ENCODE assay signal across 21 cellular contexts in genomic region chr12:59629890-59630289, GRCh38. TPM values are rescaled to one million over a fixed set of nuclear protein-coding genes. Genes with fewer than 3 reads are reported as not detected.
A peak's percentile ranks its signal among the peaks of the same experiment; 100 is the strongest.
DNase-seq lines count a peak whose midpoint lies in the region; ATAC-seq, FAIRE-seq and TF ChIP-seq lines count a peak whose summit lies in the region.
"Had no signal": no experiment of that assay in that cellular context is flagged by ENCODE, and none has a peak within 500 bp of the region (broad histone marks: within the 10 kb centered on the region; RNA-seq: fewer than 3 reads in every experiment).

No MANE protein-coding gene starts in this region.

- intact Hi-C loops in IMR-90 (cut with micrococcal nuclease) = no loop called here

- H3K79me1 ChIP-seq in IMR-90 (ENCODE audit: low read depth in 1 of 2, low read length in 2 of 2) = peaks cover 0 to 4% of the 10 kb centered on the region in 2 experiments; a peak in 1 of 4 replicates

- H3K56ac ChIP-seq in IMR-90 (ENCODE audit: extremely low read depth, insufficient read depth, low read length) = no peak overlapping the region

- no peak for TF ChIP-seq RAD21 in IMR-90 (IDR thresholded peaks at IDR 0.05; ENCODE audit: low read length)

- WGBS in IMR-90 (ENCODE audit: extremely low coverage in 2 of 2, insufficient read length in 1 of 2), 2 experiments = no CpG with 5 or more reads among the region's 3 CpGs

- peaks cover 10 to 33% of the 10 kb centered on the region in 2 donors for H3K36me3 Mint-ChIP-seq in activated naive CD4-positive, alpha-beta T cell treated with anti-CD3 and anti-CD28 coated beads, Interleukin-2, amount 50 U/mL, for 72 hours
- H3K36me3 Mint-ChIP-seq in astrocyte (ENCODE audit: low read depth, unreplicated experiment) = no peaks in the 10 kb centered on the region
- no peaks in the 10 kb centered on the region for H3K36me3 Mint-ChIP-seq in stimulated activated effector memory CD8-positive, alpha-beta T cell treated with anti-CD3 and anti-CD28 coated beads, Interleukin-12 subunit alpha, Interleukin-12 subunit beta, amount 100 ng/mL, for 72 hours

- peak; percentile 55 for FAIRE-seq in astrocyte (lab: Jason Lieb, UNC)
- FAIRE-seq: G401.6, GM12892 had no signal

- POLR2A ChIA-PET in IMR-90 (lab: Charles Lee; ENCODE audit: unreplicated experiment) = no interaction called here

- no peak overlapping the region for H2BK15ac ChIP-seq in IMR-90 (ENCODE audit: low read depth, low read length)

- H4K91ac ChIP-seq in IMR-90 (ENCODE audit: insufficient read depth, low read depth, low read length) = no peak overlapping the region

- ATAC-seq in activated naive CD4-positive, alpha-beta T cell treated with anti-CD3 and anti-CD28 coated beads, Interleukin-2, amount 50 U/mL, for 72 hours = peak; percentile 34 to 36
- ATAC-seq in IMR-90 (ENCODE audit: low read depth) (no peak), HG02678 (IDR thresholded peaks at IDR 0.05; ENCODE audit: unreplicated experiment) (no peak)
- peak; percentile 51 for ATAC-seq in stimulated activated effector memory CD8-positive, alpha-beta T cell treated with anti-CD3 and anti-CD28 coated beads, Interleukin-12 subunit alpha, Interleukin-12 subunit beta, amount 100 ng/mL, for 72 hours
- no peak for ATAC-seq in stimulated activated naive CD8-positive, alpha-beta T cell treated with anti-CD3 and anti-CD28 coated beads, Interleukin-15, Interleukin-2, amounts not matched to agents 100 U/mL and 50 U/mL, for 24 hours
- ATAC-seq: CD8-positive, alpha-beta T cell; GM23338; HCT116 had no signal

- no peak overlapping the region for H3K27ac Mint-ChIP-seq in activated naive CD4-positive, alpha-beta T cell treated with anti-CD3 and anti-CD28 coated beads, Interleukin-2, amount 50 U/mL, for 72 hours
- H3K27ac Mint-ChIP-seq in astrocyte (ENCODE audit: unreplicated experiment) = no peak overlapping the region
- H3K27ac Mint-ChIP-seq in stimulated activated effector memory CD8-positive, alpha-beta T cell treated with anti-CD3 and anti-CD28 coated beads, Interleukin-12 subunit alpha, Interleukin-12 subunit beta, amount 100 ng/mL, for 72 hours = no peak overlapping the region
- H3K27ac Mint-ChIP-seq: B cell; CD4-positive, CD25-positive, alpha-beta regulatory T cell; CD8-positive, alpha-beta T cell; GM23338; H9 had no signal

- no peaks in the 10 kb centered on the region for H3K27me3 Mint-ChIP-seq in astrocyte (ENCODE audit: low read depth, unreplicated experiment)
- H3K27me3 Mint-ChIP-seq: B cell; CD4-positive, CD25-positive, alpha-beta regulatory T cell had no signal

- no peak overlapping the region for H2BK20ac ChIP-seq in IMR-90 (ENCODE audit: low read depth, low read length)

- H3K36me3 ChIP-seq in IMR-90 (ENCODE audit: control insufficient read depth, insufficient read depth, low read length) (no peaks in the 10 kb centered on the region), astrocyte (ENCODE audit: insufficient read depth, low read length) (no peaks in the 10 kb centered on the region)
- H3K36me3 ChIP-seq: BLaER1 had no signal

- H4K8ac ChIP-seq in IMR-90 (ENCODE audit: low read depth in 2 of 2, low read length in 2 of 2) = no peak overlapping the region

- H3K4me1 ChIP-seq in IMR-90 (ENCODE audit: control insufficient read depth, insufficient read depth, low read length) (no peaks in the 10 kb centered on the region), astrocyte (ENCODE audit: insufficient read depth, low read length) (no peaks in the 10 kb centered on the region)
- H3K4me1 ChIP-seq: Caco-2 had no signal

- H3K9me3 Mint-ChIP-seq in activated naive CD4-positive, alpha-beta T cell treated with anti-CD3 and anti-CD28 coated beads, Interleukin-2, amount 50 U/mL, for 72 hours = peaks cover 3 to 13% of the 10 kb centered on the region in 2 donors
- no peaks in the 10 kb centered on the region for H3K9me3 Mint-ChIP-seq in astrocyte (ENCODE audit: unreplicated experiment)
- no peaks in the 10 kb centered on the region for H3K9me3 Mint-ChIP-seq in stimulated activated effector memory CD8-positive, alpha-beta T cell treated with anti-CD3 and anti-CD28 coated beads, Interleukin-12 subunit alpha, Interleukin-12 subunit beta, amount 100 ng/mL, for 72 hours
- H3K9me3 Mint-ChIP-seq: CD8-positive, alpha-beta T cell; GM23338; H9 had no signal

- H3K79me2 ChIP-seq in astrocyte (ENCODE audit: insufficient read depth, low read length) = no peaks in the 10 kb centered on the region

- H3K9me3 ChIP-seq in IMR-90 (ENCODE audit: control insufficient read depth, insufficient read depth, low read length) (no peaks in the 10 kb centered on the region), astrocyte (ENCODE audit: insufficient read depth, low read depth, low read length) (no peaks in the 10 kb centered on the region)
- H3K9me3 ChIP-seq: BLaER1, Caco-2 had no signal

- no peak overlapping the region for H2BK5ac ChIP-seq in IMR-90 (ENCODE audit: low read depth, low read length, poor library complexity, severe bottlenecking)

- H3K27me3 ChIP-seq in IMR-90 (ENCODE audit: control insufficient read depth, insufficient read depth, low read length) (no peaks in the 10 kb centered on the region), astrocyte (ENCODE audit: insufficient read depth, low read length) (no peaks in the 10 kb centered on the region)
- H3K27me3 ChIP-seq: BLaER1 had no signal

- TF ChIP-seq POLR2A in IMR-90 (IDR thresholded peaks at IDR 0.05; ENCODE audit: low read depth, low read length) = no peak

- H3K4me3 Mint-ChIP-seq in astrocyte (ENCODE audit: unreplicated experiment) = no peak overlapping the region
- no peak overlapping the region for H3K4me3 Mint-ChIP-seq in stimulated activated effector memory CD8-positive, alpha-beta T cell treated with anti-CD3 and anti-CD28 coated beads, Interleukin-12 subunit alpha, Interleukin-12 subunit beta, amount 100 ng/mL, for 72 hours
- H3K4me3 Mint-ChIP-seq: B cell; CD4-positive, CD25-positive, alpha-beta regulatory T cell; CD8-positive, alpha-beta T cell; GM23338; H9 had no signal

- H2AFZ ChIP-seq in IMR-90 (replicated peaks; ENCODE audit: low read length, poor library complexity) (no peak overlapping the region), astrocyte (ENCODE audit: low read depth, low read length) (no peak overlapping the region)
- H2AFZ ChIP-seq: GM23338 had no signal

- H3K9me1 ChIP-seq in IMR-90 (ENCODE audit: insufficient read depth, low read length) = no peaks in the 10 kb centered on the region

- no TSS peak for BruUV-seq in IMR-90 (replicated peaks; lab: Mats Ljungman, UMichigan)

- CTCF ChIA-PET in IMR-90 (lab: Yijun Ruan, JAX) = no interaction called here

- no peak overlapping the region for H2AK5ac ChIP-seq in IMR-90 (ENCODE audit: low read depth, low read length)

- H3K9ac ChIP-seq in IMR-90 (ENCODE audit: low read depth, low read length) (no peak overlapping the region), astrocyte (ENCODE audit: low read length) (no peak overlapping the region)
- H3K9ac ChIP-seq: BLaER1 had no signal

- H4K20me1 ChIP-seq in IMR-90 (ENCODE audit: insufficient read depth, low read length) (no peaks in the 10 kb centered on the region), astrocyte (ENCODE audit: insufficient read depth, low read length) (no peaks in the 10 kb centered on the region)

- DNase-seq in activated naive CD4-positive, alpha-beta T cell treated with anti-CD3 and anti-CD28 coated beads, Interleukin-2, amount 50 U/mL, for 72 hours (ENCODE audit: low spot score in 2 of 2) = no peak
- no peak for DNase-seq in activated naive CD4-positive, alpha-beta T cell (lab: John Stamatoyannopoulos, UW)
- DNase-seq in IMR-90 (no peak), astrocyte (ENCODE audit: low read depth) (no peak), GM19238 (ENCODE audit: insufficient read length, low spot score) (no peak)
- no peak for DNase-seq in stimulated activated effector memory CD8-positive, alpha-beta T cell treated with anti-CD3 and anti-CD28 coated beads, Interleukin-12 subunit alpha, Interleukin-12 subunit beta, amount 100 ng/mL, for 72 hours (ENCODE audit: low spot score in 2 of 2)
- DNase-seq in stimulated activated naive CD8-positive, alpha-beta T cell treated with anti-CD3 and anti-CD28 coated beads, Interleukin-15, Interleukin-2, amounts not matched to agents 100 U/mL and 50 U/mL, for 24 hours = no peak
- DNase-seq: Caco-2; CD4-positive, CD25-positive, alpha-beta regulatory T cell; CD8-positive, alpha-beta T cell; DMS153; DND-41; H9 had no signal

- no peak overlapping the region for H4K5ac ChIP-seq in IMR-90 (ENCODE audit: low read depth, low read length)

- no peaks in the 10 kb centered on the region for H3K4me1 Mint-ChIP-seq in astrocyte (ENCODE audit: low read depth, unreplicated experiment)
- H3K4me1 Mint-ChIP-seq in stimulated activated effector memory CD8-positive, alpha-beta T cell treated with anti-CD3 and anti-CD28 coated beads, Interleukin-12 subunit alpha, Interleukin-12 subunit beta, amount 100 ng/mL, for 72 hours = peaks cover 49% of the 10 kb centered on the region

- H3K14ac ChIP-seq in IMR-90 (replicated peaks; ENCODE audit: low read depth, low read length) = no peak overlapping the region

- H3K18ac ChIP-seq in IMR-90 (ENCODE audit: low read depth, low read length) = peak overlapping the region; percentile 50; the same call in 1 of the 2 replicates

- in situ Hi-C loops in IMR-90 (cut with MboI; ENCODE audit: low sequenced_read_pairs) = no loop called here

- H3K4me3 ChIP-seq in IMR-90 (ENCODE audit: insufficient read depth, low read depth, low read length) (no peak overlapping the region), astrocyte (ENCODE audit: insufficient read depth, low read depth, low read length) (no peak overlapping the region)
- H3K4me3 ChIP-seq: BLaER1, GM23338 had no signal

- dilution Hi-C loops in IMR-90 (cut with HindIII; ENCODE audit: low sequenced_read_pairs, unreplicated experiment) = no loop called here

- H2AK9ac ChIP-seq in IMR-90 (replicated peaks; ENCODE audit: low read depth, low read length, poor library complexity) = no peak overlapping the region

- TF ChIP-seq CTCF in IMR-90 (conservative IDR thresholded peaks at IDR 0.05; ENCODE audit: low read depth, low read length) (no peak), astrocyte (IDR thresholded peaks at IDR 0.05; ENCODE audit: insufficient read depth, low read depth, low read length) (no peak)

- H3K4ac ChIP-seq in IMR-90 (ENCODE audit: low read depth, low read length) = no peak overlapping the region

- H2BK120ac ChIP-seq in IMR-90 (ENCODE audit: low read depth, low read length) = no peak overlapping the region

- H3K23ac ChIP-seq in IMR-90 (ENCODE audit: low read depth, low read length) = no peak overlapping the region

- H3K4me2 ChIP-seq in IMR-90 (ENCODE audit: low read depth, low read length) = no peak overlapping the region
- no peak overlapping the region for H3K4me2 ChIP-seq in astrocyte (ENCODE audit: low read length)
- H3K4me2 ChIP-seq: BLaER1, GM23338 had no signal

- H3K27ac ChIP-seq in IMR-90 (ENCODE audit: insufficient read depth, low read length) = no peak overlapping the region
- no peak overlapping the region for H3K27ac ChIP-seq in astrocyte (ENCODE audit: low read depth, low read length)
- H3K27ac ChIP-seq: BLaER1, C4-2B had no signal

RNA-seq across cellular contexts. Expression of gene SLC16A7, which starts 34.1 kb away (rescaled TPM):
- total RNA-seq in activated naive CD4-positive, alpha-beta T cell treated with anti-CD3 and anti-CD28 coated beads, Interleukin-2, amount 50 U/mL, for 72 hours = 10 to 100 TPM; 29.2 to 41.8 TPM
- total RNA-seq in IMR-90 (2012; rRNA removed) (21.5 and 30.0 TPM in 2 replicates), astrocyte (4.5 and 5.1 TPM in 2 replicates)
- polyA plus RNA-seq in IMR-90 (2012; rRNA removed) = 1.9 and 2.6 TPM in 2 replicates
- polyA plus RNA-seq in IMR-90 (2012; cell fraction: cytosol; rRNA removed) = 0.84 and 0.98 TPM in 2 replicates
- 0.87 and 3.5 TPM in 2 replicates for polyA plus RNA-seq in IMR-90 (2012; cell fraction: nucleus; rRNA removed; ENCODE audit: low replicate concordance)

Comparison
In these comparisons a context has a peak if more than half of its experiments do, and no peak if none do; other contexts are left out.
1. ATAC-seq: peak in activated naive CD4-positive, alpha-beta T cell treated with anti-CD3 and anti-CD28 coated beads, Interleukin-2, amount 50 U/mL, for 72 hours (2 of 2) and stimulated activated effector memory CD8-positive, alpha-beta T cell treated with anti-CD3 and anti-CD28 coated beads, Interleukin-12 subunit alpha, Interleukin-12 subunit beta, amount 100 ng/mL, for 72 hours (single experiment); none in IMR-90 (single experiment), HG02678 (single experiment) and stimulated activated naive CD8-positive, alpha-beta T cell treated with anti-CD3 and anti-CD28 coated beads, Interleukin-15, Interleukin-2, amounts not matched to agents 100 U/mL and 50 U/mL, for 24 hours (single experiment).